ENCODE assay signal across 12 cellular contexts in the genomic region with DNA sequence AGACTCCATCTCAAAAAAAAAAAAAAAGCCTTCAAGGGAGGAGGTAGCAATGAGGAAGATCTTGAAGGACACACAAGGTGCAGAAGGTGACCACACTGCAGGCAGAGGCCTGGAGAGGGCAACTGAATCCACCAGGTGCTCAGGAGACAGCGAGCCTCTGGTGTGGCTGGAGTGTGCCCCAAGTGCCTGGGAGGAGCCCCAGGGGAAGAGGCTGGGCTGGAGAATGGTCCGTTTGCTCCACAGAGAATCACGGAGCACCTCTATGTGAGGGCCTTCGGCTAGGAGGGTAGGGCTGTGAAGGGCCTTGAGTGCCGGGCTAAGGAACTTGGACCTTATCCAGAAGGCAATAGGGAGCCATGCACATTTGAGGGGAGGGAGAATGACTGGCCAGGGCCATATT. TPM values are rescaled to one million over a fixed set of nuclear protein-coding genes. Genes with fewer than 3 reads are reported as not detected.
DNase-seq lines count a peak whose midpoint lies in the region; ATAC-seq and TF ChIP-seq lines count a peak whose summit lies in the region.
"Had no signal": no experiment of that assay in that cellular context is flagged by ENCODE, and none has a peak within 500 bp of the region (broad histone marks: within the 10 kb centered on the region; RNA-seq: fewer than 3 reads in every experiment).

No MANE protein-coding gene starts in this region.

- H3K4me1 ChIP-seq in heart left ventricle: peaks cover 5 to 34% (median 18%) of the 10 kb centered on the region in 12 donors

- no peak overlapping the region for H3K4me3 Mint-ChIP-seq in progenitor cell of endocrine pancreas (ENCODE audit: low read depth)
- H3K4me3 Mint-ChIP-seq: activated CD4-positive, alpha-beta memory T cell treated with anti-CD3 and anti-CD28 coated beads for 36 hours; activated T-cell treated with anti-CD3 and anti-CD28 coated beads, Interleukin-2, amount 50 U/mL, for 72 hours; stimulated activated naive CD8-positive, alpha-beta T cell treated with anti-CD3 and anti-CD28 coated beads, Interleukin-15, Interleukin-2, amounts not matched to agents 100 ng/mL and 50 ng/mL, for 24 hours had no signal

- no peaks in the 10 kb centered on the region for H3K9me3 ChIP-seq in heart left ventricle

- H3K9me3 Mint-ChIP-seq in progenitor cell of endocrine pancreas (ENCODE audit: low read depth): peaks cover 3% of the 10 kb centered on the region
- H3K9me3 Mint-ChIP-seq: activated CD4-positive, alpha-beta memory T cell treated with anti-CD3 and anti-CD28 coated beads for 36 hours; activated T-cell treated with anti-CD3 and anti-CD28 coated beads, Interleukin-2, amount 50 U/mL, for 72 hours; stimulated activated naive CD8-positive, alpha-beta T cell treated with anti-CD3 and anti-CD28 coated beads, Interleukin-15, Interleukin-2, amounts not matched to agents 100 ng/mL and 50 ng/mL, for 24 hours had no signal

- no peak for TF ChIP-seq POLR2A in heart left ventricle (IDR thresholded peaks at IDR 0.05)

- H3K4me1 Mint-ChIP-seq in progenitor cell of endocrine pancreas (ENCODE audit: low read depth): peaks cover 18% of the 10 kb centered on the region

- no peaks in the 10 kb centered on the region for H3K27me3 Mint-ChIP-seq in progenitor cell of endocrine pancreas
- H3K27me3 Mint-ChIP-seq: activated CD4-positive, alpha-beta memory T cell treated with anti-CD3 and anti-CD28 coated beads for 36 hours; stimulated activated naive CD8-positive, alpha-beta T cell treated with anti-CD3 and anti-CD28 coated beads, Interleukin-15, Interleukin-2, amounts not matched to agents 100 ng/mL and 50 ng/mL, for 24 hours had no signal

- no peak overlapping the region for H3K4me3 ChIP-seq in heart left ventricle

- peaks cover 0 to 4% (median 0%) of the 10 kb centered on the region in 9 donors for H3K36me3 ChIP-seq in heart left ventricle

- DNase-seq in COLO668 (lab: John Stamatoyannopoulos, UW; ENCODE audit: unreplicated experiment): peak; percentile 29
- peak; percentile 54 for DNase-seq in NCI-H2029 treated with DMSO at 0.1 percent for 48 hours (lab: John Stamatoyannopoulos, UW)
- peak in 1 of 5 donors; percentile 14 for DNase-seq in heart left ventricle
- no peak for DNase-seq in progenitor cell of endocrine pancreas (ENCODE audit: low spot score, unreplicated experiment)
- no peak for DNase-seq in D341Med (ENCODE audit: low spot score)
- DNase-seq: activated CD4-positive, alpha-beta memory T cell treated with anti-CD3 and anti-CD28 coated beads for 36 hours; activated T-cell treated with anti-CD3 and anti-CD28 coated beads, Interleukin-2, amount 50 U/mL, for 72 hours; PC-3; stimulated activated CD4-positive, alpha-beta T cell treated with anti-CD3 and anti-CD28 coated beads, Interleukin-15, amount 100 ng/mL, for 24 hours had no signal

- H3K27ac Mint-ChIP-seq in progenitor cell of endocrine pancreas: peak overlapping the region; percentile 92
- H3K27ac Mint-ChIP-seq: activated CD4-positive, alpha-beta memory T cell treated with anti-CD3 and anti-CD28 coated beads for 36 hours; activated T-cell treated with anti-CD3 and anti-CD28 coated beads, Interleukin-2, amount 50 U/mL, for 72 hours; stimulated activated naive CD8-positive, alpha-beta T cell treated with anti-CD3 and anti-CD28 coated beads, Interleukin-15, Interleukin-2, amounts not matched to agents 100 ng/mL and 50 ng/mL, for 24 hours had no signal

- intact Hi-C loops in heart left ventricle (cut with DNase I): no loop called here

- WGBS in heart left ventricle, 4 donors: 36 to 55% (median 51%) methylated on average over 5 of the region's 5 CpGs

- no peaks in the 10 kb centered on the region for H3K27me3 ChIP-seq in heart left ventricle

- TF ChIP-seq CTCF in heart left ventricle (IDR thresholded peaks at IDR 0.05) (no peak), progenitor cell of endocrine pancreas (IDR thresholded peaks at IDR 0.05; ENCODE audit: unreplicated experiment) (no peak)

- H3K27ac ChIP-seq in heart left ventricle: peak overlapping the region in 8 of 12 donors; percentile 39 to 66 (median 60)

- H3K36me3 Mint-ChIP-seq in progenitor cell of endocrine pancreas (ENCODE audit: insufficient read depth): peaks cover 1% of the 10 kb centered on the region

- ATAC-seq in heart left ventricle (peak in 3 of 4 donors; percentile 8 to 26 (median 23)), GM18870 (IDR thresholded peaks at IDR 0.05; ENCODE audit: unreplicated experiment) (no peak), GM18498 (IDR thresholded peaks at IDR 0.05; ENCODE audit: unreplicated experiment) (no peak)
- ATAC-seq: activated T-cell treated with anti-CD3 and anti-CD28 coated beads, Interleukin-2, amount 50 U/mL, for 72 hours; PC-3 had no signal

RNA-seq across cellular contexts. Expression of a gene that starts 50.3 kb away (rescaled TPM):
- total RNA-seq in heart left ventricle: 10 to 100 TPM; 15.2 to 58.9 (median 29.2) TPM
- polyA plus RNA-seq in heart left ventricle: 10 to 100 TPM in 1 of 2 donors, 1 to 10 TPM in 1; 7.9 to 12.5 TPM
- 32.5 and 36.0 TPM in 2 replicates for total RNA-seq in progenitor cell of endocrine pancreas

Comparison
In these comparisons a context has a peak if more than half of its experiments do, and no peak if none do; other contexts are left out.
1. DNase-seq: peak in COLO668 (single experiment) and NCI-H2029 treated with DMSO at 0.1 percent for 48 hours (single experiment); none in progenitor cell of endocrine pancreas (single experiment) and D341Med (single experiment).
2. ATAC-seq: peak in heart left ventricle (3 of 4); none in GM18870 (single experiment) and GM18498 (single experiment).